ENCODE assay signal across 8 cellular contexts in genomic region chr19:38899447-38900219, GRCh38. TPM values are rescaled to one million over a fixed set of nuclear protein-coding genes. Genes with fewer than 3 reads are reported as not detected.
A peak's percentile ranks its signal among the peaks of the same experiment; 100 is the strongest.
DNase-seq lines count a peak whose midpoint lies in the region; ATAC-seq and TF ChIP-seq lines count a peak whose summit lies in the region.

A gene with protein sequence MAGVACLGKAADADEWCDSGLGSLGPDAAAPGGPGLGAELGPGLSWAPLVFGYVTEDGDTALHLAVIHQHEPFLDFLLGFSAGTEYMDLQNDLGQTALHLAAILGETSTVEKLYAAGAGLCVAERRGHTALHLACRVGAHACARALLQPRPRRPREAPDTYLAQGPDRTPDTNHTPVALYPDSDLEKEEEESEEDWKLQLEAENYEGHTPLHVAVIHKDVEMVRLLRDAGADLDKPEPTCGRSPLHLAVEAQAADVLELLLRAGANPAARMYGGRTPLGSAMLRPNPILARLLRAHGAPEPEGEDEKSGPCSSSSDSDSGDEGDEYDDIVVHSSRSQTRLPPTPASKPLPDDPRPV (plus strand): TSS chr19:38899969. CDS start chr19:38900033, 64 bp downstream.
TSS of gene SIRT2 (minus strand) at chr19:38899618. CDS start at chr19:38899521, 97 bp downstream.

- no peaks in the 10 kb centered on the region for H3K27me3 ChIP-seq in ascending aorta
- no peaks in the 10 kb centered on the region for H3K27me3 ChIP-seq in right cardiac atrium (ENCODE audit: control insufficient read depth, insufficient read depth)
- H3K27me3 ChIP-seq in uterus: no peaks in the 10 kb centered on the region

- peak within 1 kb of the TSS; percentile 100 for H3K4me3 Mint-ChIP-seq in T-helper 2 cell treated with Interferon-gamma antibody and Interleukin-4, amounts not matched to agents 5 μg/mL and 100 μg/mL, for 36 hours

- H3K4me3 ChIP-seq in ascending aorta (peak within 1 kb of the TSS; percentile 89 to 94), right cardiac atrium (ENCODE audit: low read length) (peak within 1 kb of the TSS; percentile 70), uterus (peak within 1 kb of the TSS; percentile 62 to 92)

- H3K27me3 Mint-ChIP-seq in T-helper 2 cell treated with Interferon-gamma antibody and Interleukin-4, amounts not matched to agents 5 μg/mL and 100 μg/mL, for 36 hours (ENCODE audit: low read depth): no peaks in the 10 kb centered on the region

- intact Hi-C loops in ascending aorta (cut with DNase I) (loop anchor here (1.0 to 10.0 kb wide), 7 partner anchors 29 to 497 kb away; partner anchors contain the start of genes ECH1, EIF3K, FAM98C and MRPS12), right cardiac atrium (cut with DNase I) (no loop called here), uterus (cut with DNase I; ENCODE audit: low total_unique reads) (no loop called here)

- H3K9me3 Mint-ChIP-seq in T-helper 2 cell treated with Interferon-gamma antibody and Interleukin-4, amounts not matched to agents 5 μg/mL and 100 μg/mL, for 36 hours: no peaks in the 10 kb centered on the region

- H3K27ac ChIP-seq in ascending aorta (peak within 1 kb of the TSS; percentile 94), right cardiac atrium (ENCODE audit: low read length) (peak within 1 kb of the TSS; percentile 87), uterus (peak within 1 kb of the TSS; percentile 84 to 87)

- ATAC-seq in GM18502 (IDR thresholded peaks at IDR 0.05; ENCODE audit: poor library complexity, unreplicated experiment): peak; percentile 88
- peak; percentile 95 for ATAC-seq in HG02970 (IDR thresholded peaks at IDR 0.05; ENCODE audit: low FRiP score, unreplicated experiment)
- peak; percentile 98 to 99 for ATAC-seq in right cardiac atrium

- WGBS in right cardiac atrium: under 1% methylated on average over 65 of the region's 65 CpGs

- peak; percentile 51 to 73 for TF ChIP-seq POLR2A in uterus (IDR thresholded peaks at IDR 0.05)

- DNase-seq in NCI-H1930 (lab: John Stamatoyannopoulos, UW): peak; percentile 100
- DNase-seq in T-helper 2 cell treated with Interferon-gamma antibody and Interleukin-4, amounts not matched to agents 5 μg/mL and 100 μg/mL, for 36 hours (ENCODE audit: low spot score): peak; percentile 100
- DNase-seq in ascending aorta (ENCODE audit: low spot score in 2 of 2): peak; percentile 100
- peak; percentile 100 for DNase-seq in right cardiac atrium
- peak; percentile 99 for DNase-seq in pulmonary artery endothelial cell (ENCODE audit: low read depth, low spot score)
- DNase-seq in uterus: peak; percentile 99 to 100

- H3K36me3 ChIP-seq in ascending aorta: peaks cover 0 to 4% of the 10 kb centered on the region in 2 donors
- H3K36me3 ChIP-seq in uterus: no peaks in the 10 kb centered on the region

- no peak for TF ChIP-seq CTCF in ascending aorta (IDR thresholded peaks at IDR 0.05)
- TF ChIP-seq CTCF in uterus (IDR thresholded peaks at IDR 0.05): peak in 1 of 4 experiments; percentile 40

- H3K4me1 ChIP-seq in ascending aorta: peaks cover 6 to 20% of the 10 kb centered on the region in 2 donors
- H3K4me1 ChIP-seq in right cardiac atrium (ENCODE audit: control insufficient read depth, insufficient read depth, low read length): peaks cover 3% of the 10 kb centered on the region
- peaks cover 0 to 6% of the 10 kb centered on the region in 2 donors for H3K4me1 ChIP-seq in uterus

- peaks cover 22% of the 10 kb centered on the region for H3K4me1 Mint-ChIP-seq in T-helper 2 cell treated with Interferon-gamma antibody and Interleukin-4, amounts not matched to agents 5 μg/mL and 100 μg/mL, for 36 hours (ENCODE audit: low read depth)

- peaks cover 17% of the 10 kb centered on the region for H3K36me3 Mint-ChIP-seq in T-helper 2 cell treated with Interferon-gamma antibody and Interleukin-4, amounts not matched to agents 5 μg/mL and 100 μg/mL, for 36 hours (ENCODE audit: low read depth)

- H3K27ac Mint-ChIP-seq in T-helper 2 cell treated with Interferon-gamma antibody and Interleukin-4, amounts not matched to agents 5 μg/mL and 100 μg/mL, for 36 hours: peak within 1 kb of the TSS; percentile 98

- no peaks in the 10 kb centered on the region for H3K9me3 ChIP-seq in ascending aorta
- no peaks in the 10 kb centered on the region for H3K9me3 ChIP-seq in right cardiac atrium (ENCODE audit: control insufficient read depth, low read length)
- no peaks in the 10 kb centered on the region for H3K9me3 ChIP-seq in uterus

RNA-seq across cellular contexts. Expression of the first gene that starts in this region (rescaled TPM):
- 6.3 TPM for total RNA-seq in ascending aorta
- total RNA-seq in right cardiac atrium: 10 to 100 TPM; 16.0 to 20.6 (median 18.6) TPM
- polyA plus RNA-seq in right cardiac atrium: 28.9 TPM
- 15.1 and 23.6 TPM in 2 replicates for total RNA-seq in pulmonary artery endothelial cell
- total RNA-seq in uterus: 10 to 100 TPM in 3 of 4 donors, 1 to 10 TPM in 1; 5.2 to 37.4 (median 19.4) TPM

RNA-seq across cellular contexts. Expression of gene SIRT2, which starts in this region (rescaled TPM):
- total RNA-seq in ascending aorta: 53.1 TPM
- 10 to 100 TPM; 57.6 to 75.9 (median 60.3) TPM for total RNA-seq in right cardiac atrium
- 96.5 TPM for polyA plus RNA-seq in right cardiac atrium
- total RNA-seq in pulmonary artery endothelial cell: 47.3 and 48.8 TPM in 2 replicates
- 100 to 1,000 TPM in 2 of 4 donors, 10 to 100 TPM in 2; 46.0 to 171 (median 80.2) TPM for total RNA-seq in uterus

Comparison
In these comparisons a context has a peak if more than half of its experiments do, and no peak if none do; other contexts are left out.
1. Peak in every context shown above with its lines: DNase-seq, ATAC-seq, H3K4me3 ChIP-seq and H3K27ac ChIP-seq.